In the genomic region with DNA sequence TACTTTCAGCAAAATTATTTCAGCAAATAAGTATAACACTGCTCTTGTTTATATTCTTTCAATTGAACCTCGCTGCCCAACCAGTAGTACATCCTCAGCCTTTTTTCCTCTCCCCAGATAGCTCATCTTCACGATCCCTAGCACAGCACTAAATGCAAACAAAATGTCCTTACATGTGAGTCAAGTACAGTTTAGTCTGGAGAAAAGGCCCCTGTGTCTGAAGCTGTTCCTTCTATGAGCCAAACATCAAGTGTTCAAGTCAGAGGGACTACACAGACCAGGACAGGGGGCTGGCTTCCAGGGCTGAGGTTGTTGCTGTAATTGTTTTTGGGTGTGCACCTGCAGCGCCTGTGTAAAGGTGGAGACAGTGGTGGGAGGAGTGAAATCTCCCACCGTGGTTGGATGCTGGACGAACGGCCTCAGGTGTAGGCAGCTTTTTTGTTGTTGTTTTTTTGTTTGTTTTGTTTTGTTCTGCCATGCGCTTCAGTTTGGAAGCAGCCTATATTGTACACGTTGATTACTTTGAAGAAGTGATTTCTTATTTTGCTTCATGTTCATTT, we compare ENCODE assay signal across 32 cellular contexts.
DNase-seq lines count a peak whose midpoint lies in the region; ATAC-seq and TF ChIP-seq lines count a peak whose summit lies in the region.
"Had no signal": no experiment of that assay in that cellular context is flagged by ENCODE, and none has a peak within 500 bp of the region (broad histone marks: within the 10 kb centered on the region; RNA-seq: fewer than 3 reads in every experiment).

No MANE protein-coding gene starts in this region.

- H3K36me3 Mint-ChIP-seq in CD4-positive, CD25-positive, alpha-beta regulatory T cell, result peaks cover 16% of the 10 kb centered on the region
- H3K36me3 Mint-ChIP-seq in Calu3 (ENCODE audit: insufficient read depth, unreplicated experiment), result peaks cover 6% of the 10 kb centered on the region
- peaks cover 38% of the 10 kb centered on the region for H3K36me3 Mint-ChIP-seq in activated naive CD8-positive, alpha-beta T cell treated with anti-CD3 and anti-CD28 coated beads for 36 hours
- peaks cover 10% of the 10 kb centered on the region for H3K36me3 Mint-ChIP-seq in activated CD4-positive, alpha-beta memory T cell treated with anti-CD3 and anti-CD28 coated beads for 36 hours

- no peak overlapping the region for H3K4me3 ChIP-seq in CD4-positive, CD25-positive, alpha-beta regulatory T cell (ENCODE audit: low read depth, low read length)
- H3K4me3 ChIP-seq: hepatocyte, MG63, ovary, SJCRH30, skin epidermis, upper lobe of left lung had no signal

- H3K36me3 ChIP-seq in CD4-positive, CD25-positive, alpha-beta regulatory T cell (ENCODE audit: control insufficient read depth, insufficient read depth, low read length), result no peaks in the 10 kb centered on the region
- H3K36me3 ChIP-seq: BE2C, MG63, ovary, SJCRH30, upper lobe of left lung had no signal

- POLR2A ChIA-PET in activated CD4-positive, alpha-beta memory T cell treated with anti-CD3 and anti-CD28 coated beads for 36 hours (lab: Charles Lee), result no interaction called here

- H3K9me3 Mint-ChIP-seq in CD4-positive, CD25-positive, alpha-beta regulatory T cell, result no peaks in the 10 kb centered on the region
- no peaks in the 10 kb centered on the region for H3K9me3 Mint-ChIP-seq in Calu3 (ENCODE audit: low read depth, unreplicated experiment)
- H3K9me3 Mint-ChIP-seq in activated naive CD8-positive, alpha-beta T cell treated with anti-CD3 and anti-CD28 coated beads for 36 hours, result peaks cover 3% of the 10 kb centered on the region
- H3K9me3 Mint-ChIP-seq in activated CD4-positive, alpha-beta memory T cell treated with anti-CD3 and anti-CD28 coated beads for 36 hours, result no peaks in the 10 kb centered on the region
- H3K9me3 Mint-ChIP-seq: activated B cell treated with CpG ODN at 0.5 μM for 24 hours; activated naive CD4-positive, alpha-beta T cell treated with anti-CD3 and anti-CD28 coated beads, Interleukin-2, amount 10 ng/mL, durations not matched to agents 7 days and 5 days; nephron progenitor cell had no signal

- no peak overlapping the region for H3K27ac ChIP-seq in CD4-positive, CD25-positive, alpha-beta regulatory T cell (ENCODE audit: insufficient read depth, low read length, poor library complexity, severe bottlenecking)
- H3K27ac ChIP-seq: hepatocyte, ovary, SJCRH30, skin epidermis, upper lobe of left lung had no signal

- peak overlapping the region; percentile 37 to 85 (median 60) for H3K27ac Mint-ChIP-seq in CD4-positive, CD25-positive, alpha-beta regulatory T cell
- H3K27ac Mint-ChIP-seq in Calu3 (ENCODE audit: unreplicated experiment), result peak overlapping the region; percentile 23
- H3K27ac Mint-ChIP-seq in activated naive CD8-positive, alpha-beta T cell treated with anti-CD3 and anti-CD28 coated beads for 36 hours, result peak overlapping the region; percentile 16
- no peak overlapping the region for H3K27ac Mint-ChIP-seq in activated CD4-positive, alpha-beta memory T cell treated with anti-CD3 and anti-CD28 coated beads for 36 hours
- H3K27ac Mint-ChIP-seq: activated B cell treated with CpG ODN at 0.5 μM for 24 hours; activated CD8-positive, alpha-beta memory T cell treated with anti-CD3 and anti-CD28 coated beads, Interleukin-2, amount 10 ng/mL, durations not matched to agents 7 days and 5 days; nephron progenitor cell had no signal

- intact Hi-C loops in Calu3 (cut with micrococcal nuclease; ENCODE audit: unreplicated experiment), result no loop called here
- intact Hi-C loops in activated CD4-positive, alpha-beta memory T cell treated with anti-CD3 and anti-CD28 coated beads for 36 hours (cut with micrococcal nuclease), result no loop called here
- intact Hi-C loops in left cardiac atrium (cut with DNase I), result no loop called here

- no peak for TF ChIP-seq CTCF in Calu3 (IDR thresholded peaks at IDR 0.05; ENCODE audit: unreplicated experiment)

- DNase-seq in CD4-positive, CD25-positive, alpha-beta regulatory T cell, result no peak
- DNase-seq in Calu3, result no peak
- DNase-seq in NCI-H69 (lab: John Stamatoyannopoulos, UW), result peak; percentile 39
- no peak for DNase-seq in activated naive CD8-positive, alpha-beta T cell treated with anti-CD3 and anti-CD28 coated beads for 36 hours
- no peak for DNase-seq in NCI-H1092 treated with DMSO at 0.1 percent for 48 hours (lab: John Stamatoyannopoulos, UW)
- DNase-seq in activated CD4-positive, alpha-beta memory T cell treated with anti-CD3 and anti-CD28 coated beads for 36 hours, result no peak
- DNase-seq in left cardiac atrium, result no peak
- DNase-seq: ACHN; activated B cell treated with CpG ODN at 0.5 μM for 24 hours; activated CD8-positive, alpha-beta memory T cell treated with anti-CD3 and anti-CD28 coated beads, Interleukin-2, amount 10 ng/mL, durations not matched to agents 7 days and 5 days; activated naive CD4-positive, alpha-beta T cell treated with anti-CD3 and anti-CD28 coated beads, Interleukin-2, amount 10 ng/mL, durations not matched to agents 7 days and 5 days; anterior cingulate cortex; BE2C; COR-L47; DMS79; effector CD4-positive, alpha-beta T cell; GDM1; KG1; left colon; mammary epithelial cell; MG63; NCI-H1105 treated with DMSO at 0.1 percent for 48 hours; NCI-H1930; NCI-H524 treated with DMSO at 0.1 percent for 48 hours; nephron progenitor cell; ovary; SJCRH30; stimulated activated naive CD4-positive, alpha-beta T cell; upper lobe of left lung had no signal

- no peaks in the 10 kb centered on the region for H3K27me3 Mint-ChIP-seq in CD4-positive, CD25-positive, alpha-beta regulatory T cell
- H3K27me3 Mint-ChIP-seq in Calu3 (ENCODE audit: unreplicated experiment), result no peaks in the 10 kb centered on the region
- H3K27me3 Mint-ChIP-seq in activated naive CD8-positive, alpha-beta T cell treated with anti-CD3 and anti-CD28 coated beads for 36 hours, result no peaks in the 10 kb centered on the region
- no peaks in the 10 kb centered on the region for H3K27me3 Mint-ChIP-seq in activated CD4-positive, alpha-beta memory T cell treated with anti-CD3 and anti-CD28 coated beads for 36 hours
- H3K27me3 Mint-ChIP-seq: activated B cell treated with CpG ODN at 0.5 μM for 24 hours; activated CD8-positive, alpha-beta memory T cell treated with anti-CD3 and anti-CD28 coated beads, Interleukin-2, amount 10 ng/mL, durations not matched to agents 7 days and 5 days; activated naive CD4-positive, alpha-beta T cell treated with anti-CD3 and anti-CD28 coated beads, Interleukin-2, amount 10 ng/mL, durations not matched to agents 7 days and 5 days had no signal

- CTCF ChIA-PET in Calu3 (lab: Charles Lee), result interaction anchor here (0.5 to 0.7 kb wide), 4 partner anchors 13 to 825 kb away, joined by 3 to 6 read pairs (median 4); no protein-coding TSS in a partner anchor
- CTCF ChIA-PET in activated CD4-positive, alpha-beta memory T cell treated with anti-CD3 and anti-CD28 coated beads for 36 hours (lab: Charles Lee), result interaction anchor here (0.6 to 1.1 kb wide), 3 partner anchors 189 to 249 kb away, joined by 3 to 5 read pairs (median 4); no protein-coding TSS in a partner anchor

- H3K4me3 Mint-ChIP-seq in CD4-positive, CD25-positive, alpha-beta regulatory T cell, result no peak overlapping the region
- H3K4me3 Mint-ChIP-seq in Calu3 (ENCODE audit: low read depth, unreplicated experiment), result no peak overlapping the region
- H3K4me3 Mint-ChIP-seq in activated naive CD8-positive, alpha-beta T cell treated with anti-CD3 and anti-CD28 coated beads for 36 hours, result no peak overlapping the region
- no peak overlapping the region for H3K4me3 Mint-ChIP-seq in activated CD4-positive, alpha-beta memory T cell treated with anti-CD3 and anti-CD28 coated beads for 36 hours
- H3K4me3 Mint-ChIP-seq: activated B cell treated with CpG ODN at 0.5 μM for 24 hours; activated CD8-positive, alpha-beta memory T cell treated with anti-CD3 and anti-CD28 coated beads, Interleukin-2, amount 10 ng/mL, durations not matched to agents 7 days and 5 days; activated naive CD4-positive, alpha-beta T cell treated with anti-CD3 and anti-CD28 coated beads, Interleukin-2, amount 10 ng/mL, durations not matched to agents 7 days and 5 days; nephron progenitor cell had no signal

- no peaks in the 10 kb centered on the region for H3K4me1 ChIP-seq in CD4-positive, CD25-positive, alpha-beta regulatory T cell (ENCODE audit: control insufficient read depth, insufficient read depth, low read length, poor library complexity, severe bottlenecking)
- H3K4me1 ChIP-seq: upper lobe of left lung had no signal

- no peak for ATAC-seq in CD4-positive, CD25-positive, alpha-beta regulatory T cell (ENCODE audit: low read depth in 2 of 2)
- no peak for ATAC-seq in left cardiac atrium
- no peak for ATAC-seq in GM18861 (IDR thresholded peaks at IDR 0.05; ENCODE audit: unreplicated experiment)
- ATAC-seq: activated CD8-positive, alpha-beta memory T cell treated with anti-CD3 and anti-CD28 coated beads, Interleukin-2, amount 10 ng/mL, durations not matched to agents 7 days and 5 days; left colon had no signal

- BruUV-seq in Calu3 (replicated peaks; lab: Mats Ljungman, UMichigan), result no TSS peak

- H3K27me3 ChIP-seq in CD4-positive, CD25-positive, alpha-beta regulatory T cell (ENCODE audit: control insufficient read depth, insufficient read depth, low read length), result no peaks in the 10 kb centered on the region
- H3K27me3 ChIP-seq: BE2C, hepatocyte, MG63, ovary, SJCRH30, upper lobe of left lung had no signal

- H3K9me3 ChIP-seq in CD4-positive, CD25-positive, alpha-beta regulatory T cell (ENCODE audit: control insufficient read depth in 2 of 2, low read length in 2 of 2), result no peaks in the 10 kb centered on the region
- H3K9me3 ChIP-seq: BE2C, MG63, ovary, SJCRH30, upper lobe of left lung had no signal

- H3K4me1 Mint-ChIP-seq in CD4-positive, CD25-positive, alpha-beta regulatory T cell, result peaks cover 18 to 59% (median 27%) of the 10 kb centered on the region in 4 donors
- H3K4me1 Mint-ChIP-seq in Calu3 (ENCODE audit: low read depth, unreplicated experiment), result peaks cover 79% of the 10 kb centered on the region
- H3K4me1 Mint-ChIP-seq in activated naive CD8-positive, alpha-beta T cell treated with anti-CD3 and anti-CD28 coated beads for 36 hours, result peaks cover 49% of the 10 kb centered on the region
- peaks cover 56% of the 10 kb centered on the region for H3K4me1 Mint-ChIP-seq in activated CD4-positive, alpha-beta memory T cell treated with anti-CD3 and anti-CD28 coated beads for 36 hours (ENCODE audit: low read depth)
